Comparison of ENCODE assay signal across 1 cellular context in the genomic region with DNA sequence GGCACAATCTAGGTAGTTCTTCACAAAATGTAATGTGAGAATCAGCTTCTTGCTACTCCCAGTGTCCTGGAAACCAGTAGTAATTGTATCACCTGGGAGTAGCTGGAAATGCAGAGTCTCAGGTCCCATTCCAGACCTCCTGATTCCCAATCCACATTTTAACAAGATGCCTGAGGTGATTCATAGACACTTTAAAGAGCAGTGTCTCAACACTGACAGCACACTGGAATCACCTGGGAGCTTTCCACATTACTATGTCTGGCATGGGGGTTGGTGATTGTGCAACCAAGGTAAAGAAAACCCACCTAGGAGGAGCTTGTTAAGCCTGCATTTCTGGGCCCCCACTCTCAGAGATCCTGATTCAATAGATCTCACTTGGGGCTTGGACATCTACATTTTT.
TF ChIP-seq lines count a peak whose summit lies in the region.

No MANE protein-coding gene starts in this region.

TF ChIP-seq in HCT116, 20 proteins besides CTCF, POLR2A, EP300 and RAD21:
- peak; percentile 73; the same call in 1 of the 2 replicates for TF ChIP-seq CBX3 (IDR thresholded peaks at IDR 0.05; ENCODE audit: low read depth)
- TF ChIP-seq ELF1 (IDR thresholded peaks at IDR 0.05; ENCODE audit: borderline replicate concordance, low read depth), result no peak
- TF ChIP-seq POLR2AphosphoS5 (IDR thresholded peaks at IDR 0.05; ENCODE audit: low read depth, low read length), result peak; percentile 17; the same call in 1 of the 2 replicates
- TF ChIP-seq SRF (IDR thresholded peaks at IDR 0.05; ENCODE audit: low read depth), result no peak
- peak; percentile 96 for TF ChIP-seq CEBPB (IDR thresholded peaks at IDR 0.05; ENCODE audit: low read depth)
- TF ChIP-seq SP1 (IDR thresholded peaks at IDR 0.05; ENCODE audit: low read depth), result peak; percentile 85
- TF ChIP-seq ZFX (IDR thresholded peaks at IDR 0.05), result no peak
- no peak for TF ChIP-seq EZH2phosphoT487 (IDR thresholded peaks at IDR 0.05; ENCODE audit: borderline replicate concordance)
- TF ChIP-seq, protein P1, sequence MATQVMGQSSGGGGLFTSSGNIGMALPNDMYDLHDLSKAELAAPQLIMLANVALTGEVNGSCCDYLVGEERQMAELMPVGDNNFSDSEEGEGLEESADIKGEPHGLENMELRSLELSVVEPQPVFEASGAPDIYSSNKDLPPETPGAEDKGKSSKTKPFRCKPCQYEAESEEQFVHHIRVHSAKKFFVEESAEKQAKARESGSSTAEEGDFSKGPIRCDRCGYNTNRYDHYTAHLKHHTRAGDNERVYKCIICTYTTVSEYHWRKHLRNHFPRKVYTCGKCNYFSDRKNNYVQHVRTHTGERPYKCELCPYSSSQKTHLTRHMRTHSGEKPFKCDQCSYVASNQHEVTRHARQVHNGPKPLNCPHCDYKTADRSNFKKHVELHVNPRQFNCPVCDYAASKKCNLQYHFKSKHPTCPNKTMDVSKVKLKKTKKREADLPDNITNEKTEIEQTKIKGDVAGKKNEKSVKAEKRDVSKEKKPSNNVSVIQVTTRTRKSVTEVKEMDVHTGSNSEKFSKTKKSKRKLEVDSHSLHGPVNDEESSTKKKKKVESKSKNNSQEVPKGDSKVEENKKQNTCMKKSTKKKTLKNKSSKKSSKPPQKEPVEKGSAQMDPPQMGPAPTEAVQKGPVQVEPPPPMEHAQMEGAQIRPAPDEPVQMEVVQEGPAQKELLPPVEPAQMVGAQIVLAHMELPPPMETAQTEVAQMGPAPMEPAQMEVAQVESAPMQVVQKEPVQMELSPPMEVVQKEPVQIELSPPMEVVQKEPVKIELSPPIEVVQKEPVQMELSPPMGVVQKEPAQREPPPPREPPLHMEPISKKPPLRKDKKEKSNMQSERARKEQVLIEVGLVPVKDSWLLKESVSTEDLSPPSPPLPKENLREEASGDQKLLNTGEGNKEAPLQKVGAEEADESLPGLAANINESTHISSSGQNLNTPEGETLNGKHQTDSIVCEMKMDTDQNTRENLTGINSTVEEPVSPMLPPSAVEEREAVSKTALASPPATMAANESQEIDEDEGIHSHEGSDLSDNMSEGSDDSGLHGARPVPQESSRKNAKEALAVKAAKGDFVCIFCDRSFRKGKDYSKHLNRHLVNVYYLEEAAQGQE (IDR thresholded peaks at IDR 0.05; ENCODE audit: low read depth), result no peak
- TF ChIP-seq TCF7L2 (IDR thresholded peaks at IDR 0.05; ENCODE audit: borderline replicate concordance, extremely low read depth, insufficient read depth, insufficient read length), result peak; percentile 38
- TF ChIP-seq, protein P2, sequence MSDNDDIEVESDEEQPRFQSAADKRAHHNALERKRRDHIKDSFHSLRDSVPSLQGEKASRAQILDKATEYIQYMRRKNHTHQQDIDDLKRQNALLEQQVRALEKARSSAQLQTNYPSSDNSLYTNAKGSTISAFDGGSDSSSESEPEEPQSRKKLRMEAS (IDR thresholded peaks at IDR 0.05), result peak; percentile 52; the same call in 1 of the 2 replicates
- no peak for TF ChIP-seq EZH2 (IDR thresholded peaks at IDR 0.05)
- TF ChIP-seq, protein P3, sequence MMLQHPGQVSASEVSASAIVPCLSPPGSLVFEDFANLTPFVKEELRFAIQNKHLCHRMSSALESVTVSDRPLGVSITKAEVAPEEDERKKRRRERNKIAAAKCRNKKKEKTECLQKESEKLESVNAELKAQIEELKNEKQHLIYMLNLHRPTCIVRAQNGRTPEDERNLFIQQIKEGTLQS (IDR thresholded peaks at IDR 0.05), result peak; percentile 69; the same call in 1 of the 2 replicates
- no peak for TF ChIP-seq YY1 (IDR thresholded peaks at IDR 0.05; ENCODE audit: extremely low read depth, insufficient replicate concordance, low read depth, low read length)
- TF ChIP-seq JUND (IDR thresholded peaks at IDR 0.05), result peak; percentile 74
- peak; percentile 70 for TF ChIP-seq SIN3A (IDR thresholded peaks at IDR 0.05; ENCODE audit: low read depth)
- peak; percentile 63 for TF ChIP-seq FOSL1 (IDR thresholded peaks at IDR 0.05; ENCODE audit: low read depth)
TF ChIP-seq in HCT116: peak in this region for 10.
